ENCODE assay signal across 1 cellular context in the genomic region with DNA sequence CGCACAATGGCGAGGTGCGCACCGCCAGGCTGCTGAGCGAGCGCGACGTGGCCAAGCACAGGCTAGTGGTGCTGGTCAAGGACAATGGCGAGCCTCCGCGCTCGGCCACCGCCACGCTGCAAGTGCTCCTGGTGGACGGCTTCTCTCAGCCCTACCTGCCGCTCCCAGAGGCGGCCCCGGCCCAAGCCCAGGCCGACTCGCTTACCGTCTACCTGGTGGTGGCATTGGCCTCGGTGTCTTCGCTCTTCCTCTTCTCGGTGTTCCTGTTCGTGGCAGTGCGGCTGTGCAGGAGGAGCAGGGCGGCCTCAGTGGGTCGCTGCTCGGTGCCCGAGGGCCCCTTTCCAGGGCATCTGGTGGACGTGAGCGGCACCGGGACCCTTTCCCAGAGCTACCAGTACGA. TPM values are rescaled to one million over a fixed set of nuclear protein-coding genes. Genes with fewer than 3 reads are reported as not detected.
"Had no signal": no experiment of that assay in that cellular context is flagged by ENCODE, and none has a peak within 500 bp of the region (broad histone marks: within the 10 kb centered on the region; RNA-seq: fewer than 3 reads in every experiment).

No MANE protein-coding gene starts in this region.

RNA-seq across cellular contexts. Expression of a gene that starts 2.2 kb away (rescaled TPM):
- total RNA-seq: mononuclear cell had no signal

RNA-seq across cellular contexts. Expression of a gene that starts 24.3 kb away (rescaled TPM):
- total RNA-seq: mononuclear cell had no signal

RNA-seq across cellular contexts. Expression of a gene that starts 33.7 kb away (rescaled TPM):
- total RNA-seq: mononuclear cell had no signal

RNA-seq across cellular contexts. Expression of a gene that starts 38.9 kb away (rescaled TPM):
- total RNA-seq: mononuclear cell had no signal

RNA-seq across cellular contexts. Expression of a gene that starts 48.0 kb away (rescaled TPM):
- total RNA-seq: mononuclear cell had no signal
